1 cellular context compared by ENCODE assay signal in genomic region chr9:75089369-75089766, GRCh38.
TF ChIP-seq lines count a peak whose summit lies in the region.

No MANE protein-coding gene starts in this region.

TF ChIP-seq in A549, 52 proteins besides CTCF, POLR2A, EP300 and RAD21 (continued from another document):
- TF ChIP-seq KDM5A (IDR thresholded peaks at IDR 0.05) (no peak), NFE2L2 (conservative IDR thresholded peaks at IDR 0.05; ENCODE audit: low read length) (no peak), CBX2 (IDR thresholded peaks at IDR 0.05; ENCODE audit: borderline replicate concordance, low read depth) (no peak), ESRRA (IDR thresholded peaks at IDR 0.05; ENCODE audit: borderline replicate concordance, low read length) (no peak)
TF ChIP-seq in A549: peak in this region for 0.
